In the genomic region with DNA sequence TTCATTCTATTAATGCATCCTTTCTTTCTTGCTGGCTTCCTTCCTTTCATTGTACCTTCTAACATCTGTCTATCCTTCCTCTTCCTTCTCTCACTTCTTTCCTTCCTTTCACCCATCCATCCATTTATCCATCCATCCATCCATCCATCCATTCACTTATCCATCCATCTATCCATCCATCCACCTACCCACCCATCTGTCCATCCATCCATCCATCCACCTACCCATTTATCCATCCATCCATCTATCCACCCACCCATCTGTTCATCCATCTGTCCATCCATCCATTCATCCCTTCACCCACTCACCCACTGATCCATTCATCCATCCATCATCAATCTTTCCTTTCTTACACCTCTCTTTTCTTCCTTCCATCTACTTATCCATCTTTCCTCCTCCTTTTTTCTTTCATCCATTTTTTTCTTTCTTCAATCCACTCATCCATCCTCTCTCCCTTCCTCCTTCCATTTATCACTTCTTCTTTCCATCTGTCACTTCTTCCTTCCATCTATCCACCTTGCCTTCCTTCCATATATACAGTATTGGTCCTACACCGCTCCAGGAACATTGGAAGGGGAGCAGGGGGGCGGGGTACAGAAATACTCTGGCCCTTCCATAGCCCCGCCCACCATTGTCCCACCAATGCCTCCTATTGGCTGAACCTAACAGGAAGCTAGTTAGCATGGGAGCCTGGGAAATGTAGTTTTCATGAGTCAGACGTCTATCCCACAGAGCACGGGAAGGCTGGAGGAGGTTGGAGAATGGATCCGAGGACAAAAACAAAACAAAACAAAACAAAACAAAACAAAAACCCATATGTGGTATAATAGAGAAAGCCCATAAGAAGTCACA, we compare ENCODE assay signal across 1 cellular context.
TF ChIP-seq lines count a peak whose summit lies in the region.

No MANE protein-coding gene starts in this region.

TF ChIP-seq in HepG2, 621 proteins besides CTCF, POLR2A, EP300 and RAD21:
- no peak for TF ChIP-seq GABPA (IDR thresholded peaks at IDR 0.05; ENCODE audit: low read depth, low read length)
- TF ChIP-seq GABPA (CRISPR knock-in tag; IDR thresholded peaks at IDR 0.05; ENCODE audit: low read depth), result 0 out of 2 replicates have a peak, but pooled peaks have one; percentile 30
- no peak for TF ChIP-seq ATF4 (CRISPR knock-in tag; IDR thresholded peaks at IDR 0.05)
